Comparison of ENCODE assay signal across 14 cellular contexts in the genomic region with DNA sequence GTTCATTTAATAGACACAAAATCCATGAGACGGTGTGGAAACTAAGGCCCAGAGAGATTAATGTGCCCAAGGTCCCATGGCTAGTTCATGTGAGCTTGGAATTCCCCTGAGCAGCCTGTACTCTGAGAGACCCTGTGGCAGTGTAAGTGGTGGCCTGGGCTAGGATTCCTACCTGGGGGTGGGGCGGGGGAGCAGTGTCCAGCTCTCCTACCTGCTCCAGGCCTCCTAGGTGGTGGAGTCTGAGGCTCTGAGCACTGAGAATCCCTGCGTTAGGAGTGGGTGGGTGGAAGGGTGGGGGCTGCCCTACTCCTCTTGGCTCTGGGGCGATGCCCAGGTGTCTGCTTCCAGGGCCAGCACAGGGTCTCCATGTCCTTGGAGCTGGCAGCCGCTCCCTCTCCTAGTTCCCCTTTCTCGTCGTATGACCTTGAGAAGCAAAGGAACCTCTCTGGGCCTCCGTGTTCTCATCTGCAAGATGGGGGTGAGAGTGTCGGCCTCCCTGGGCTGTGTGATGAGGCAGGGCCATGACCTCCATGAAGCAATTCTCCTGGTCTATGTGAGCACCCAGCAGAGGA. TPM values are rescaled to one million over a fixed set of nuclear protein-coding genes. Genes with fewer than 3 reads are reported as not detected.
DNase-seq lines count a peak whose midpoint lies in the region; ATAC-seq, FAIRE-seq and TF ChIP-seq lines count a peak whose summit lies in the region.
"Had no signal": no experiment of that assay in that cellular context is flagged by ENCODE, and none has a peak within 500 bp of the region (broad histone marks: within the 10 kb centered on the region; RNA-seq: fewer than 3 reads in every experiment).

No MANE protein-coding gene starts in this region.

- intact Hi-C loops in sciatic nerve (cut with DNase I), result no loop called here

- H3K36me3 Mint-ChIP-seq in GM23338 (ENCODE audit: low read depth), result no peaks in the 10 kb centered on the region

- DNase-seq in GM23338 (ENCODE audit: low spot score), result no peak
- no peak for DNase-seq in MM.1S
- peak; percentile 57 for DNase-seq in sciatic nerve (ENCODE audit: low spot score)
- DNase-seq in NCI-H446 (lab: John Stamatoyannopoulos, UW), result no peak
- DNase-seq in NCI-H524 treated with DMSO at 0.1 percent for 48 hours (lab: John Stamatoyannopoulos, UW), result no peak
- no peak for DNase-seq in frontal cortex (ENCODE audit: low spot score in 2 of 2)
- DNase-seq: activated B cell treated with CpG ODN at 0.5 μM for 24 hours, GDM1, NCI-H2081 had no signal

- TF ChIP-seq CTCF in GM23338 (conservative IDR thresholded peaks at IDR 0.05; ENCODE audit: low read depth in 2 of 2) (no peak), MM.1S (IDR thresholded peaks at IDR 0.05; ENCODE audit: low read length) (no peak)

- H3K27me3 ChIP-seq in GM23338 (ENCODE audit: insufficient read depth) (no peaks in the 10 kb centered on the region), MM.1S (replicated peaks; ENCODE audit: insufficient read depth, low read length) (no peaks in the 10 kb centered on the region), iPS-20b (ENCODE audit: insufficient read depth, low read length) (no peaks in the 10 kb centered on the region)

- peak overlapping the region; percentile 96 for H3K27ac Mint-ChIP-seq in GM23338
- H3K27ac Mint-ChIP-seq: activated B cell treated with CpG ODN at 0.5 μM for 24 hours; dendritic cell treated with granulocyte-macrophage colony-stimulating factor and Interleukin-4, amounts not matched to agents 40 ng/mL and 50 ng/mL, for 4 days had no signal

- H3K4me3 ChIP-seq in GM23338, result no peak overlapping the region
- H3K4me3 ChIP-seq in MM.1S (ENCODE audit: low read length), result no peak overlapping the region
- H3K4me3 ChIP-seq in iPS-20b (ENCODE audit: low read length), result no peak overlapping the region

- H3K4me3 Mint-ChIP-seq in GM23338, result no peak overlapping the region; the same call in 2 of the 3 replicates
- H3K4me3 Mint-ChIP-seq: activated B cell treated with CpG ODN at 0.5 μM for 24 hours; dendritic cell treated with granulocyte-macrophage colony-stimulating factor and Interleukin-4, amounts not matched to agents 40 ng/mL and 50 ng/mL, for 4 days had no signal

- peak; percentile 6; the same call in 2 of the 3 replicates for ATAC-seq in GM23338
- ATAC-seq in sciatic nerve, result no peak
- no peak for ATAC-seq in GM21723 (IDR thresholded peaks at IDR 0.05; ENCODE audit: unreplicated experiment)

- H3K79me2 ChIP-seq in GM23338 (replicated peaks; ENCODE audit: insufficient read depth) (no peaks in the 10 kb centered on the region), MM.1S (ENCODE audit: low read length) (no peaks in the 10 kb centered on the region)

- no peaks in the 10 kb centered on the region for H3K36me3 ChIP-seq in GM23338 (ENCODE audit: insufficient read depth)
- no peaks in the 10 kb centered on the region for H3K36me3 ChIP-seq in MM.1S (replicated peaks; ENCODE audit: insufficient read depth, low read length)
- no peaks in the 10 kb centered on the region for H3K36me3 ChIP-seq in iPS-20b (ENCODE audit: insufficient read depth, low read depth, low read length)

- H2AFZ ChIP-seq in GM23338 (peak overlapping the region; percentile 81; the same call in 1 of the 2 replicates), MM.1S (ENCODE audit: low read length) (peak overlapping the region; percentile 69)

- H3K4me2 ChIP-seq in GM23338 (0 out of 2 replicates have a peak overlapping the region, but pooled peaks have one; percentile 26), MM.1S (ENCODE audit: low read depth, low read length) (peak overlapping the region; percentile 59)

- no peaks in the 10 kb centered on the region for H3K9me3 ChIP-seq in MM.1S (replicated peaks; ENCODE audit: insufficient read depth, low read length)
- no peaks in the 10 kb centered on the region; the same call in 1 of the 2 replicates for H3K9me3 ChIP-seq in iPS-20b (ENCODE audit: insufficient read depth, low read depth, low read length)

- no peak for FAIRE-seq in frontal cortex (lab: Jason Lieb, UNC)
- FAIRE-seq: RCC 7860 had no signal

- peaks cover 38% of the 10 kb centered on the region for H3K4me1 Mint-ChIP-seq in GM23338

- H3F3A ChIP-seq in GM23338 (replicated peaks; ENCODE audit: low read depth) (no peaks in the 10 kb centered on the region), MM.1S (ENCODE audit: insufficient read depth, low read length) (no peaks in the 10 kb centered on the region)

- H3K4me1 ChIP-seq in GM23338 (ENCODE audit: insufficient read depth), result peaks cover 43% of the 10 kb centered on the region
- H3K4me1 ChIP-seq in MM.1S (ENCODE audit: low read length), result 0 out of 2 replicates have a peak, but pooled peaks cover 3% of the 10 kb centered on the region
- H3K4me1 ChIP-seq in iPS-20b (ENCODE audit: insufficient read depth, low read length), result peaks cover 16% of the 10 kb centered on the region; the same call in 1 of the 2 replicates

- H4K20me1 ChIP-seq in GM23338 (replicated peaks; ENCODE audit: insufficient read depth) (no peaks in the 10 kb centered on the region), MM.1S (ENCODE audit: insufficient read depth, low read length) (no peaks in the 10 kb centered on the region)

- H3K9me2 ChIP-seq in GM23338 (ENCODE audit: insufficient read depth) (no peaks in the 10 kb centered on the region), MM.1S (replicated peaks; ENCODE audit: insufficient read depth, low read length) (no peaks in the 10 kb centered on the region)

- peaks cover 2% of the 10 kb centered on the region; the same call in 1 of the 3 replicates for H3K9me3 Mint-ChIP-seq in GM23338
- H3K9me3 Mint-ChIP-seq: activated B cell treated with CpG ODN at 0.5 μM for 24 hours; dendritic cell treated with granulocyte-macrophage colony-stimulating factor and Interleukin-4, amounts not matched to agents 40 ng/mL and 50 ng/mL, for 4 days had no signal

- H3K9ac ChIP-seq in MM.1S (ENCODE audit: low read length), result no peak overlapping the region
- H3K9ac ChIP-seq in iPS-20b (ENCODE audit: low read depth, low read length), result peak overlapping the region; percentile 56; the same call in 1 of the 2 replicates

- H3K27ac ChIP-seq in GM23338 (ENCODE audit: low read depth) (no peak overlapping the region), MM.1S (ENCODE audit: low read length) (no peak overlapping the region), iPS-20b (ENCODE audit: low read length) (no peak overlapping the region)

- peaks cover 24% of the 10 kb centered on the region for H3K27me3 Mint-ChIP-seq in GM23338 (ENCODE audit: insufficient read depth, low read depth, poor library complexity)

TF ChIP-seq in GM23338, 12 proteins besides CTCF, POLR2A, EP300 and RAD21 (continues in another document):
- TF ChIP-seq NANOG (IDR thresholded peaks at IDR 0.05; ENCODE audit: borderline replicate concordance) (no peak), ZNF114 (CRISPR knock-in tag; IDR thresholded peaks at IDR 0.05) (no peak), CREB1 (CRISPR knock-in tag; IDR thresholded peaks at IDR 0.05; ENCODE audit: low read depth) (no peak), STAT1 (IDR thresholded peaks at IDR 0.05; ENCODE audit: unreplicated experiment) (no peak)

RNA-seq across cellular contexts. Expression of a gene that starts 2.5 kb away (rescaled TPM):
- total RNA-seq in GM23338 (2014; rRNA removed; shearing (Covaris generic)), result 4.0 and 9.6 TPM in 2 replicates
- 17.0 and 18.5 TPM in 2 replicates for polyA plus RNA-seq in GM23338 (2016; fragmentation: Nextera tagmentation; extraction: Ambion mirVana)
- total RNA-seq in sciatic nerve (132 TPM), frontal cortex (1.6 TPM)
- total RNA-seq: activated B cell treated with CpG ODN at 0.5 μM for 24 hours had no signal

RNA-seq across cellular contexts. Expression of a gene that starts 3.5 kb away (rescaled TPM):
- total RNA-seq in GM23338 (2014; rRNA removed; shearing (Covaris generic)), result 1.0 and 2.4 TPM in 2 replicates
- polyA plus RNA-seq in GM23338 (2016; fragmentation: Nextera tagmentation; extraction: Ambion mirVana), result 0.32 and 0.70 TPM in 2 replicates
- total RNA-seq in sciatic nerve, result 66.2 TPM
- total RNA-seq in frontal cortex, result 4.1 TPM

RNA-seq across cellular contexts. Expression of a gene that starts 7.3 kb away (rescaled TPM):
- total RNA-seq in GM23338 (2014; rRNA removed; shearing (Covaris generic)), result not detected in 2 replicates
- 0.66 and 1.7 TPM in 2 replicates for polyA plus RNA-seq in GM23338 (2016; fragmentation: Nextera tagmentation; extraction: Ambion mirVana)
- 599 TPM for total RNA-seq in sciatic nerve
- total RNA-seq in frontal cortex, result 0.41 TPM

RNA-seq across cellular contexts. Expression of a gene that starts 59.1 kb away (rescaled TPM):
- total RNA-seq in GM23338 (2014; rRNA removed; shearing (Covaris generic)), result not detected in 2 replicates
- not detected in 2 replicates for polyA plus RNA-seq in GM23338 (2016; fragmentation: Nextera tagmentation; extraction: Ambion mirVana)
- total RNA-seq in sciatic nerve (not detected), frontal cortex (not detected)
- total RNA-seq: activated B cell treated with CpG ODN at 0.5 μM for 24 hours had no signal
- polyA plus RNA-seq: BJ had no signal

Comparison
In these comparisons a context has a peak if more than half of its experiments do, and no peak if none do; other contexts are left out.
1. RNA of a gene that starts 2.5 kb away (total RNA-seq): 132 TPM in sciatic nerve (single experiment); 4.0 to 9.6 TPM in GM23338 and 1.6 TPM in frontal cortex (single experiment); every median in the first group is over 10 times any median in the second.
2. RNA of a gene that starts 3.5 kb away (total RNA-seq): 66.2 TPM in sciatic nerve (single experiment); 4.1 TPM in frontal cortex (single experiment) and 1.0 to 2.4 TPM in GM23338; every median in the first group is over 10 times any median in the second.
3. RNA of a gene that starts 7.3 kb away (total RNA-seq): 599 TPM in sciatic nerve (single experiment); 0.41 TPM in frontal cortex (single experiment) and not detected in GM23338; every median in the first group is over 100 times any median in the second.